In the genomic region with DNA sequence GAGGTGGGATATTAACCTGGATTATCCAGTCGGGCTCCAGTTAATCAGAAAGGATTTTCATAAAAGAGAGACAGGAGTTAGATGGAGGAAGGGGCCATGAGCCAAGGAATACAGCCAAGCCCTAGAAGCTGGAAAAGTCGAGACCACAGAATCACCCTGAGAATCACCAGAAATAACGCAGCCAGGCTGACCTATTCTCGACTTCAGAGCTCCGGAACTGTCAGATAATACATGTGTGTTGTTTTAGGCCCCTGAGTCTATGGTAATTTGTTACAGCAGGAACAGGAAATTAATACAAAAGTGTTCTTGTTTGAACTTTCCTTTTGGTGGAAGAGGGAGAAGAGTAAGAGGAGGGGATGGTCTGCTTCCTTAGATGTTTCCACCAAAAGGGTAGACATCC, we compare ENCODE assay signal across 26 cellular contexts.
"Had no signal": no experiment of that assay in that cellular context is flagged by ENCODE, and none has a peak within 500 bp of the region (broad histone marks: within the 10 kb centered on the region; RNA-seq: fewer than 3 reads in every experiment).

No MANE protein-coding gene starts in this region.

- H3K27me3 Mint-ChIP-seq: type B pancreatic cell had no signal

- H3K4me3 Mint-ChIP-seq: endodermal cell; naive thymus-derived CD8-positive, alpha-beta T cell; stimulated activated naive B cell treated with anti-CD40 and anti-IgM and Interleukin-4, amounts not matched to agents 10 μg/mL and 1 μg/mL and 100 μg/mL, for 72 hours; stimulated activated naive CD8-positive, alpha-beta T cell treated with anti-CD3 and anti-CD28 coated beads, Interleukin-15, Interleukin-2, amounts not matched to agents 100 ng/mL and 50 ng/mL, for 24 hours; type B pancreatic cell had no signal

- H3K27me3 ChIP-seq: gastrocnemius medialis, heart left ventricle, hepatocyte, ovary, tibial artery had no signal

- H3K27ac Mint-ChIP-seq: endodermal cell; naive thymus-derived CD8-positive, alpha-beta T cell; stimulated activated naive B cell treated with anti-CD40 and anti-IgM and Interleukin-4, amounts not matched to agents 10 μg/mL and 1 μg/mL and 100 μg/mL, for 72 hours; stimulated activated naive CD8-positive, alpha-beta T cell treated with anti-CD3 and anti-CD28 coated beads, Interleukin-15, Interleukin-2, amounts not matched to agents 100 ng/mL and 50 ng/mL, for 24 hours; type B pancreatic cell had no signal

- H3K36me3 ChIP-seq: gastrocnemius medialis, heart left ventricle, ovary, tibial artery had no signal

- H3K9me3 Mint-ChIP-seq: endodermal cell; naive thymus-derived CD8-positive, alpha-beta T cell; stimulated activated naive B cell treated with anti-CD40 and anti-IgM and Interleukin-4, amounts not matched to agents 10 μg/mL and 1 μg/mL and 100 μg/mL, for 72 hours; stimulated activated naive CD8-positive, alpha-beta T cell treated with anti-CD3 and anti-CD28 coated beads, Interleukin-15, Interleukin-2, amounts not matched to agents 100 ng/mL and 50 ng/mL, for 24 hours had no signal

- H3K36me3 Mint-ChIP-seq: naive thymus-derived CD8-positive, alpha-beta T cell; stimulated activated naive B cell treated with anti-CD40 and anti-IgM and Interleukin-4, amounts not matched to agents 10 μg/mL and 1 μg/mL and 100 μg/mL, for 72 hours had no signal

- DNase-seq: cortex of kidney; dorsolateral prefrontal cortex; effector CD4-positive, alpha-beta T cell; endodermal cell; erythroblast; gastrocnemius medialis; heart left ventricle; kidney; mesendoderm; midbrain; naive thymus-derived CD8-positive, alpha-beta T cell; occipital lobe; ovary; posterior cingulate gyrus; psoas muscle; right cardiac atrium; small intestine; stimulated activated CD4-positive, alpha-beta T cell treated with anti-CD3 and anti-CD28 coated beads, Interleukin-15, amount 100 ng/mL, for 24 hours; stimulated activated CD4-positive, alpha-beta T cell treated with anti-CD3 and anti-CD28 coated beads, Interleukin-2, amount 100 ng/mL, for 48 hours; stimulated activated naive B cell treated with anti-CD40 and anti-IgM and Interleukin-4, amounts not matched to agents 10 μg/mL and 1 μg/mL and 100 μg/mL, for 72 hours; tibial artery had no signal

- H3K4me3 ChIP-seq: dorsolateral prefrontal cortex, gastrocnemius medialis, heart left ventricle, hepatocyte, lung, ovary, psoas muscle, tibial artery had no signal

- H3K27ac ChIP-seq: dorsolateral prefrontal cortex, gastrocnemius medialis, hepatocyte, ovary, psoas muscle had no signal

- ATAC-seq: gastrocnemius medialis; left lobe of liver; naive thymus-derived CD8-positive, alpha-beta T cell; psoas muscle; stimulated activated naive B cell treated with anti-CD40 and anti-IgM and Interleukin-4, amounts not matched to agents 10 μg/mL and 1 μg/mL and 100 μg/mL, for 72 hours had no signal

- H3K4me1 Mint-ChIP-seq: stimulated activated naive B cell treated with anti-CD40 and anti-IgM and Interleukin-4, amounts not matched to agents 10 μg/mL and 1 μg/mL and 100 μg/mL, for 72 hours had no signal

- H3K9me3 ChIP-seq: gastrocnemius medialis, heart left ventricle, ovary, psoas muscle, tibial artery had no signal
